Comparison of ENCODE assay signal across 20 cellular contexts in the genomic region with DNA sequence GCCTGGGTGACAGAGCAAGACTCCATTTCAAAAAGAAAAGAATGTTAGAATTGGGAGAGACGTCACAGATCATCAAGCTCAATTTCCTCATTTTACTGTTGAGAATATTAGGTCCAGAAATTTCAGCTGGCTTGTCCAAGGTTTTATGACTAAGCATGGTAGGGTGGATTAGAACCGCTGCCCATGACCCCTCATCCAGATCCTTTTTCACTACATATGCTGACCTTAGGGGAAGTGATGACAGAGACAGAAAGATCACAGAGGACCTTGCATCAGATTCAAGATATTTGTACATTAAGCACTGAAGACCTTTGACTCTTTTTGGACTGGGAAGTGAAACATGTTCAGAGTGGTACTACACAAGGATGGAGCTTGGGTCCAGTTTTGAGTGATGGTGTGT.
"Had no signal": no experiment of that assay in that cellular context is flagged by ENCODE, and none has a peak within 500 bp of the region (broad histone marks: within the 10 kb centered on the region; RNA-seq: fewer than 3 reads in every experiment).

No MANE protein-coding gene starts in this region.

- DNase-seq: activated CD4-positive, alpha-beta T cell treated with anti-CD3 and anti-CD28 coated beads, Interleukin-2, amount 10 ng/mL, durations not matched to agents 24 days and 14 days; activated CD4-positive, CD25-positive, alpha-beta regulatory T cell; activated CD8-positive, alpha-beta T cell treated with anti-CD3 and anti-CD28 coated beads for 36 hours; activated naive CD4-positive, alpha-beta T cell treated with Interleukin-2 at 50 U/mL for 16 hours; activated T-cell treated with anti-CD3 and anti-CD28 coated beads, Interleukin-2, amount 50 U/mL, for 1 hour; aorta; brain microvascular endothelial cell; effector CD8-positive, alpha-beta T cell; foreskin melanocyte; naive thymus-derived CD8-positive, alpha-beta T cell; posterior cingulate gyrus; small intestine; stimulated activated CD4-positive, alpha-beta T cell treated with anti-CD3 and anti-CD28 coated beads, Interleukin-15, amount 100 ng/mL, for 24 hours; stimulated activated CD4-positive, alpha-beta T cell treated with anti-CD3 and anti-CD28 coated beads, Interleukin-2, amount 100 ng/mL, for 48 hours; T-helper 1 cell; T-helper 9 cell; trophoblast cell had no signal

- H3K27me3 ChIP-seq: brain microvascular endothelial cell, suprapubic skin had no signal

- H3K9me3 ChIP-seq: suprapubic skin had no signal

- ATAC-seq: activated CD8-positive, alpha-beta T cell treated with anti-CD3 and anti-CD28 coated beads for 36 hours; activated T-helper 17 cell treated with anti-CD3 and anti-CD28 coated beads, Interleukin-2, amount 50 U/mL, for 72 hours; esophagus mucosa; naive thymus-derived CD8-positive, alpha-beta T cell had no signal

- FAIRE-seq: small intestine had no signal

- H3K4me3 ChIP-seq: suprapubic skin had no signal

- H3K36me3 ChIP-seq: brain microvascular endothelial cell, suprapubic skin had no signal
